ENCODE assay signal across 8 cellular contexts in the genomic region with DNA sequence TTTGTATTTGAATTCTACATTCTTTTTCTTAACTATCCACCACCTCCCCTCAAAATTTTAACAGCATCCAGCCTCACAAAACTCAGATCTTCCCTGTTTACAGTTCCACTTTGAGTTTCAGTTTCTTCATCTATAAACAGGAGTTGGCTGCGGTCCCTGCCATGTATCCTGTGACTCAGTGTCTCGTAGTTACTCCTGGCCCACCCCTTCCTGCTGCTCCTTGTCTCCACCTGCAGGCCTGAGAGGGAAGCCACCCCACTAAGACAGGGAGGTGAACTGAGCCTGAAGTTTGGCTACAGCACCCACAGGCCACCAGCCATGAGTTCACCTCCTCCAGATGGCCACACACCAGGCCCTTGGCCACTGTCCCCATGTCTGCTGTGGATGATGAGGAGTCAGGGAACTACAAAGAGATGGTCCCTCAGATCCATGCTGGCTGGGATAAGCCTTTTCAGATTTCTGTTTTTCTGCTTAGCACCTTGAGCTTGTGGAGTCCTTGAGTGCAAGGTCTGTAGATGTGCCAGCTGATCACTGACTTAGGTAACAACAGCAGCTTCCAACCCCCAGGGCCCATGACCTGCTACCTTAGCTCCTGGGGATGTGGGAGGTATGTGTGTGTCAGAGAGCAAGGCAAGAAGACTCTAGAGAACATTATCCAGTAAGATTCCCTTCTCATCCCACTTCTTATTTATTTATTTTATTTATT. TPM values are rescaled to one million over a fixed set of nuclear protein-coding genes. Genes with fewer than 3 reads are reported as not detected.
DNase-seq lines count a peak whose midpoint lies in the region; ATAC-seq and TF ChIP-seq lines count a peak whose summit lies in the region.

No MANE protein-coding gene starts in this region.

- peak overlapping the region; percentile 46 for H3K27ac ChIP-seq in foreskin keratinocyte

- TF ChIP-seq CTCF in LNCAP (IDR thresholded peaks at IDR 0.05) (peak; percentile 73), foreskin keratinocyte (conservative IDR thresholded peaks at IDR 0.05) (peak; percentile 76)

- ATAC-seq in foreskin keratinocyte = peak; percentile 85

- peak; percentile 36 for DNase-seq in NK-92 treated with Interleukin-12 subunit alpha and Interleukin-12 subunit beta, amount 100 ng/mL, for 24 hours (lab: John Stamatoyannopoulos, UW)
- DNase-seq in NK-92 (lab: John Stamatoyannopoulos, UW; ENCODE audit: unreplicated experiment) (no peak), foreskin keratinocyte (peak in 1 of 2 donors; percentile 42), NCI-H446 treated with DMSO at 0.1 percent for 48 hours (lab: John Stamatoyannopoulos, UW) (no peak), NCI-H510A (lab: John Stamatoyannopoulos, UW) (no peak)
- peak; percentile 68 to 75 for DNase-seq in activated CD4-positive, alpha-beta T cell treated with anti-CD3 and anti-CD28 coated beads, Interleukin-2, amount 50 U/mL, for 48 hours
- DNase-seq in stimulated activated CD4-positive, alpha-beta T cell treated with anti-CD3 and anti-CD28 coated beads, Interleukin-4, amount 100 ng/mL, for 1 hour = peak; percentile 37

- no peaks in the 10 kb centered on the region for H3K4me1 ChIP-seq in foreskin keratinocyte

- H3K27me3 ChIP-seq in foreskin keratinocyte = no peaks in the 10 kb centered on the region

RNA-seq across cellular contexts. Expression of a gene that starts 37.5 kb away (rescaled TPM):
- total RNA-seq in foreskin keratinocyte = 0.49 and 0.92 TPM in 2 replicates
- 0.61 and 0.68 TPM in 2 replicates for polyA plus RNA-seq in foreskin keratinocyte

Comparison
In these comparisons a context has a peak if more than half of its experiments do, and no peak if none do; other contexts are left out.
1. DNase-seq: peak in NK-92 treated with Interleukin-12 subunit alpha and Interleukin-12 subunit beta, amount 100 ng/mL, for 24 hours (single experiment), activated CD4-positive, alpha-beta T cell treated with anti-CD3 and anti-CD28 coated beads, Interleukin-2, amount 50 U/mL, for 48 hours (2 of 2) and stimulated activated CD4-positive, alpha-beta T cell treated with anti-CD3 and anti-CD28 coated beads, Interleukin-4, amount 100 ng/mL, for 1 hour (single experiment); none in NK-92 (single experiment), NCI-H446 treated with DMSO at 0.1 percent for 48 hours (single experiment) and NCI-H510A (single experiment).